In the genomic region with DNA sequence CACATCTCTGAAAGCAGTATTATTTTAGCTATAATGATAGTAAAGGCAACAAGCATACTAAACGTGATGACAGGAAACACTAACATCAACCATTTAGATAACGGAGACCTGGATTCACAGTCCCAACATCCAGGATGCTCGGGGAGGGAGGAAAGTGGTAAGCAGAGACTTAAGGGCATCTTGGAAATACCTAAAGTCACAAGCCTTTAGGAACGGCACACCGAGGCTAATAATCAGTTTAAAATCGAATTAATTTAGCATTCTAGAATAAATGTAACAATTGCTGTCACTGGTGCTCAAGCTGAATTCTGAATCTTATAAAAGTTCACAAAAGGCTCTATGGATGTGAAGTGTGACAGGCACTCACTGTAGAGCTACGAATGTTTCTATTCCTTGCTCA, we compare ENCODE assay signal across 8 cellular contexts. TPM values are rescaled to one million over a fixed set of nuclear protein-coding genes. Genes with fewer than 3 reads are reported as not detected.
DNase-seq lines count a peak whose midpoint lies in the region; ATAC-seq and TF ChIP-seq lines count a peak whose summit lies in the region.

No MANE protein-coding gene starts in this region.

- H3K36me3 ChIP-seq in heart right ventricle = peaks cover 0 to 8% (median 0%) of the 10 kb centered on the region in 9 donors
- H3K36me3 ChIP-seq in right lobe of liver = no peaks in the 10 kb centered on the region
- H3K36me3 ChIP-seq in upper lobe of right lung = no peaks in the 10 kb centered on the region

- peaks cover 0 to 60% (median 37%) of the 10 kb centered on the region in 9 donors for H3K4me1 ChIP-seq in heart right ventricle
- peaks cover 0 to 13% (median 5%) of the 10 kb centered on the region in 4 donors for H3K4me1 ChIP-seq in right lobe of liver
- H3K4me1 ChIP-seq in upper lobe of right lung = peaks cover 25% of the 10 kb centered on the region

- in situ Hi-C loops in astrocyte of the cerebellum (cut with HindIII; ENCODE audit: low sequenced_read_pairs) = no loop called here

- peak overlapping the region in 7 of 10 donors; percentile 19 to 99 (median 92) for H3K27ac ChIP-seq in heart right ventricle
- H3K27ac ChIP-seq in right lobe of liver = peak overlapping the region; percentile 87 to 92 (median 89)
- peak overlapping the region; percentile 92 for H3K27ac ChIP-seq in upper lobe of right lung

- H3K4me3 ChIP-seq in heart right ventricle (peak overlapping the region; percentile 73 to 97 (median 94)), astrocyte of the cerebellum (ENCODE audit: low read depth, low read length) (peak overlapping the region; percentile 87), right lobe of liver (peak overlapping the region; percentile 76 to 84 (median 83)), upper lobe of right lung (peak overlapping the region; percentile 89)

- H3K27me3 ChIP-seq in heart right ventricle (no peaks in the 10 kb centered on the region), right lobe of liver (no peaks in the 10 kb centered on the region), upper lobe of right lung (no peaks in the 10 kb centered on the region)

- DNase-seq in heart right ventricle = no peak
- DNase-seq in Right ventricle myocardium superior = no peak
- DNase-seq in astrocyte of the cerebellum (ENCODE audit: low read depth) = no peak
- DNase-seq in right lobe of liver = no peak
- DNase-seq in upper lobe of right lung = no peak
- DNase-seq in islet precursor cell = no peak
- DNase-seq in NCI-H1436 (lab: John Stamatoyannopoulos, UW) = no peak
- no peak for DNase-seq in globus pallidus (ENCODE audit: low spot score)

- intact Hi-C loops in heart right ventricle (cut with DNase I) (loop anchor here in 1 of 10 donors (10.0 kb wide), 1 partner anchor 135 kb away; no protein-coding TSS in a partner anchor), Right ventricle myocardium superior (cut with DNase I) (no loop called here), right lobe of liver (cut with DNase I) (no loop called here), upper lobe of right lung (cut with DNase I) (no loop called here)

- TF ChIP-seq POLR2A in right lobe of liver (IDR thresholded peaks at IDR 0.05) = no peak

- H3K9me3 ChIP-seq in heart right ventricle (no peaks in the 10 kb centered on the region), right lobe of liver (no peaks in the 10 kb centered on the region), upper lobe of right lung (no peaks in the 10 kb centered on the region)

- 2 to 5% methylated on average over 7 of the region's 7 CpGs for WGBS in heart right ventricle, 2 donors
- WGBS in right lobe of liver (ENCODE audit: insufficient coverage, low coverage, low lambda C conversion rate, missing lambda C conversion rate) = 9% methylated on average over 7 of the region's 7 CpGs

- TF ChIP-seq CTCF in heart right ventricle (IDR thresholded peaks at IDR 0.05) = no peak
- no peak for TF ChIP-seq CTCF in astrocyte of the cerebellum (IDR thresholded peaks at IDR 0.05; ENCODE audit: low read depth, low read length, missing control alignments)
- no peak for TF ChIP-seq CTCF in right lobe of liver (IDR thresholded peaks at IDR 0.05)
- TF ChIP-seq CTCF in upper lobe of right lung (IDR thresholded peaks at IDR 0.05) = no peak

- no peak for ATAC-seq in heart right ventricle
- ATAC-seq in Right ventricle myocardium superior (ENCODE audit: poor library complexity) = no peak
- no peak for ATAC-seq in right lobe of liver
- ATAC-seq in upper lobe of right lung = no peak

RNA-seq across cellular contexts. Expression of a gene that starts 1.3 kb away (rescaled TPM):
- 10 to 100 TPM; 36.3 to 76.3 (median 51.2) TPM for total RNA-seq in heart right ventricle
- polyA plus RNA-seq in heart right ventricle = 10 to 100 TPM; 17.9 to 32.4 TPM
- total RNA-seq in Right ventricle myocardium superior = 46.2 TPM
- total RNA-seq in right lobe of liver = 10 to 100 TPM; 19.5 to 42.3 (median 26.5) TPM
- total RNA-seq in upper lobe of right lung = 228 TPM
